In genomic region chr12:51890511-51891171, GRCh38 we compare ENCODE assay signal across 23 cellular contexts. TPM values are rescaled to one million over a fixed set of nuclear protein-coding genes. Genes with fewer than 3 reads are reported as not detected.
"Had no signal": no experiment of that assay in that cellular context is flagged by ENCODE, and none has a peak within 500 bp of the region (broad histone marks: within the 10 kb centered on the region; RNA-seq: fewer than 3 reads in every experiment).

No MANE protein-coding gene starts in this region.

- H3K4me1 ChIP-seq: uterus had no signal

- ATAC-seq: activated T-cell treated with anti-CD3 and anti-CD28 coated beads, Interleukin-2, amount 50 U/mL, for 72 hours; left colon; lower lobe of right lung; stimulated activated naive CD8-positive, alpha-beta T cell treated with anti-CD3 and anti-CD28 coated beads, Interleukin-15, Interleukin-2, amounts not matched to agents 100 U/mL and 50 U/mL, for 24 hours had no signal

- DNase-seq: activated CD4-positive, alpha-beta T cell treated with anti-CD3 and anti-CD28 coated beads for 1 hour; activated CD8-positive, alpha-beta memory T cell treated with anti-CD3 and anti-CD28 coated beads for 24 hours; activated effector memory CD4-positive, alpha-beta T cell treated with anti-CD3 and anti-CD28 coated beads, Interleukin-2, amount 50 U/mL, for 16 hours; activated naive CD4-positive, alpha-beta T cell treated with anti-CD3 and anti-CD28 coated beads, Interleukin-2, amount 50 U/mL, for 16 hours; activated T-cell treated with anti-CD3 and anti-CD28 coated beads, Interleukin-2, amount 50 U/mL, for 72 hours; brain microvascular endothelial cell; cortex of kidney; left colon; lower lobe of right lung; nucleus accumbens; stimulated activated naive CD8-positive, alpha-beta T cell treated with anti-CD3 and anti-CD28 coated beads, Interleukin-15, Interleukin-2, amounts not matched to agents 100 U/mL and 50 U/mL, for 24 hours; substantia nigra; uterus had no signal

- H3K4me3 Mint-ChIP-seq: activated T-cell treated with anti-CD3 and anti-CD28 coated beads, Interleukin-2, amount 50 U/mL, for 72 hours; central memory CD8-positive, alpha-beta T cell; mesothelial cell of epicardium; nephron had no signal

- H3K9me3 ChIP-seq: lower lobe of right lung, tibial artery, uterus had no signal

- H3K36me3 Mint-ChIP-seq: mesothelial cell of epicardium had no signal

- H3K9me3 Mint-ChIP-seq: central memory CD8-positive, alpha-beta T cell; mesothelial cell of epicardium; nephron had no signal

- H3K4me3 ChIP-seq: lower lobe of right lung, skin epidermis, tibial artery, uterus had no signal

- H3K27ac ChIP-seq: brain microvascular endothelial cell, lower lobe of right lung, skin epidermis, tibial artery, uterus had no signal

- H3K27me3 ChIP-seq: brain microvascular endothelial cell, uterus had no signal

- FAIRE-seq: frontal cortex had no signal

- H3K27ac Mint-ChIP-seq: activated T-cell treated with anti-CD3 and anti-CD28 coated beads, Interleukin-2, amount 50 U/mL, for 72 hours; mesothelial cell of epicardium; nephron; progenitor cell of endocrine pancreas had no signal

- H3K36me3 ChIP-seq: brain microvascular endothelial cell, lower lobe of right lung, tibial artery, uterus had no signal

RNA-seq across cellular contexts. Expression of gene ANKRD33, which starts 2.7 kb away (rescaled TPM):
- total RNA-seq: activated T-cell treated with anti-CD3 and anti-CD28 coated beads, Interleukin-2, amount 50 U/mL, for 72 hours; frontal cortex; left colon; lower lobe of right lung; T-helper 1 cell treated with Interleukin-12 subunit alpha and Interleukin-12 subunit beta and Interleukin-4 antibody, amounts not matched to agents 30 ng/mL and 1 ng/mL, for 36 hours had no signal
- polyA plus RNA-seq: aorta, esophagus had no signal

RNA-seq across cellular contexts. Expression of gene ACVRL1, which starts 16.7 kb away (rescaled TPM):
- total RNA-seq: activated T-cell treated with anti-CD3 and anti-CD28 coated beads, Interleukin-2, amount 50 U/mL, for 72 hours; mesothelial cell of epicardium; progenitor cell of endocrine pancreas; T-helper 1 cell treated with Interleukin-12 subunit alpha and Interleukin-12 subunit beta and Interleukin-4 antibody, amounts not matched to agents 30 ng/mL and 1 ng/mL, for 36 hours had no signal
